In the genomic region with DNA sequence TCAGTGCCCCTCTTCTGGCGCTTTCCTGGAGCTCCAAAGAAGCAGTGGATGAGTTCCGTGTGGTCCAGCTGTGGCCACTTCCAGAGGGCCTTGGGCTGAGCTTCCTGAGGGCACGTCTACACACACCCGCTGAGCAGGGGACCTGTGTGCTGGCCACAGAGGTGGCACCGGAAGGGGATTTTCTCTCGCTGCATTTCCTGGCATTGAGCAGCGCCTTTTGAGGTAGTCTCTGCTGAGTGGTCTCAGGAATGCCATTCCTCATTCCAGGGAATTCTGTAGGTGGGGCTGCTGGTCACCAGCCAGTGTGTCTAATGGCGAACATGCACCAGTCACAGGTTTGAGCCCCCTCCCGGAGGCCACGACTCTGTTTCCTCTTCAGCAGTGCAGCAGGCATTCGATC, we compare ENCODE assay signal across 1 cellular context.
A peak's percentile ranks its signal among the peaks of the same experiment; 100 is the strongest.
TF ChIP-seq lines count a peak whose summit lies in the region.

No MANE protein-coding gene starts in this region.

TF ChIP-seq in Ishikawa, 13 proteins besides CTCF, POLR2A, EP300 and RAD21 (continued from another document):
- TF ChIP-seq, protein P1, sequence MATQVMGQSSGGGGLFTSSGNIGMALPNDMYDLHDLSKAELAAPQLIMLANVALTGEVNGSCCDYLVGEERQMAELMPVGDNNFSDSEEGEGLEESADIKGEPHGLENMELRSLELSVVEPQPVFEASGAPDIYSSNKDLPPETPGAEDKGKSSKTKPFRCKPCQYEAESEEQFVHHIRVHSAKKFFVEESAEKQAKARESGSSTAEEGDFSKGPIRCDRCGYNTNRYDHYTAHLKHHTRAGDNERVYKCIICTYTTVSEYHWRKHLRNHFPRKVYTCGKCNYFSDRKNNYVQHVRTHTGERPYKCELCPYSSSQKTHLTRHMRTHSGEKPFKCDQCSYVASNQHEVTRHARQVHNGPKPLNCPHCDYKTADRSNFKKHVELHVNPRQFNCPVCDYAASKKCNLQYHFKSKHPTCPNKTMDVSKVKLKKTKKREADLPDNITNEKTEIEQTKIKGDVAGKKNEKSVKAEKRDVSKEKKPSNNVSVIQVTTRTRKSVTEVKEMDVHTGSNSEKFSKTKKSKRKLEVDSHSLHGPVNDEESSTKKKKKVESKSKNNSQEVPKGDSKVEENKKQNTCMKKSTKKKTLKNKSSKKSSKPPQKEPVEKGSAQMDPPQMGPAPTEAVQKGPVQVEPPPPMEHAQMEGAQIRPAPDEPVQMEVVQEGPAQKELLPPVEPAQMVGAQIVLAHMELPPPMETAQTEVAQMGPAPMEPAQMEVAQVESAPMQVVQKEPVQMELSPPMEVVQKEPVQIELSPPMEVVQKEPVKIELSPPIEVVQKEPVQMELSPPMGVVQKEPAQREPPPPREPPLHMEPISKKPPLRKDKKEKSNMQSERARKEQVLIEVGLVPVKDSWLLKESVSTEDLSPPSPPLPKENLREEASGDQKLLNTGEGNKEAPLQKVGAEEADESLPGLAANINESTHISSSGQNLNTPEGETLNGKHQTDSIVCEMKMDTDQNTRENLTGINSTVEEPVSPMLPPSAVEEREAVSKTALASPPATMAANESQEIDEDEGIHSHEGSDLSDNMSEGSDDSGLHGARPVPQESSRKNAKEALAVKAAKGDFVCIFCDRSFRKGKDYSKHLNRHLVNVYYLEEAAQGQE (IDR thresholded peaks at IDR 0.05; ENCODE audit: low read depth) = no peak
- no peak for TF ChIP-seq ZBTB7A (IDR thresholded peaks at IDR 0.05; ENCODE audit: low read depth)
- TF ChIP-seq TEAD4 (IDR thresholded peaks at IDR 0.05) = peak; percentile 98
- TF ChIP-seq NFIC (IDR thresholded peaks at IDR 0.05) = peak; percentile 84
- TF ChIP-seq YY1 (IDR thresholded peaks at IDR 0.05; ENCODE audit: low read depth) = peak; percentile 64; the same call in 1 of the 2 replicates
- TF ChIP-seq, protein P2, sequence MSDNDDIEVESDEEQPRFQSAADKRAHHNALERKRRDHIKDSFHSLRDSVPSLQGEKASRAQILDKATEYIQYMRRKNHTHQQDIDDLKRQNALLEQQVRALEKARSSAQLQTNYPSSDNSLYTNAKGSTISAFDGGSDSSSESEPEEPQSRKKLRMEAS (IDR thresholded peaks at IDR 0.05) = peak; percentile 79
- TF ChIP-seq, protein P3, sequence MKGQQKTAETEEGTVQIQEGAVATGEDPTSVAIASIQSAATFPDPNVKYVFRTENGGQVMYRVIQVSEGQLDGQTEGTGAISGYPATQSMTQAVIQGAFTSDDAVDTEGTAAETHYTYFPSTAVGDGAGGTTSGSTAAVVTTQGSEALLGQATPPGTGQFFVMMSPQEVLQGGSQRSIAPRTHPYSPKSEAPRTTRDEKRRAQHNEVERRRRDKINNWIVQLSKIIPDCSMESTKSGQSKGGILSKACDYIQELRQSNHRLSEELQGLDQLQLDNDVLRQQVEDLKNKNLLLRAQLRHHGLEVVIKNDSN (IDR thresholded peaks at IDR 0.05) = no peak
- no peak for TF ChIP-seq EGR1 (IDR thresholded peaks at IDR 0.05)
